In genomic region chr2:65353046-65353445, GRCh38 we compare ENCODE assay signal across 1 cellular context.
TF ChIP-seq lines count a peak whose summit lies in the region.

No MANE protein-coding gene starts in this region.

TF ChIP-seq in HepG2, 621 proteins besides CTCF, POLR2A, EP300 and RAD21:
- TF ChIP-seq ZNF350 (CRISPR knock-in tag; IDR thresholded peaks at IDR 0.05; ENCODE audit: borderline replicate concordance, low read depth) (no peak), RELA (CRISPR knock-in tag; IDR thresholded peaks at IDR 0.05) (no peak), SOX5 (CRISPR knock-in tag; IDR thresholded peaks at IDR 0.05; ENCODE audit: borderline replicate concordance) (no peak), SAFB2 (CRISPR knock-in tag; IDR thresholded peaks at IDR 0.05; ENCODE audit: borderline replicate concordance, low read depth) (no peak), ZNF83 (CRISPR knock-in tag; IDR thresholded peaks at IDR 0.05; ENCODE audit: borderline replicate concordance) (no peak), TOPORS (CRISPR knock-in tag; IDR thresholded peaks at IDR 0.05) (no peak)
- TF ChIP-seq, protein P1, sequence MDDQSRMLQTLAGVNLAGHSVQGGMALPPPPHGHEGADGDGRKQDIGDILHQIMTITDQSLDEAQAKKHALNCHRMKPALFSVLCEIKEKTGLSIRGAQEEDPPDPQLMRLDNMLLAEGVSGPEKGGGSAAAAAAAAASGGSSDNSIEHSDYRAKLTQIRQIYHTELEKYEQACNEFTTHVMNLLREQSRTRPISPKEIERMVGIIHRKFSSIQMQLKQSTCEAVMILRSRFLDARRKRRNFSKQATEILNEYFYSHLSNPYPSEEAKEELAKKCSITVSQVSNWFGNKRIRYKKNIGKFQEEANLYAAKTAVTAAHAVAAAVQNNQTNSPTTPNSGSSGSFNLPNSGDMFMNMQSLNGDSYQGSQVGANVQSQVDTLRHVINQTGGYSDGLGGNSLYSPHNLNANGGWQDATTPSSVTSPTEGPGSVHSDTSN (CRISPR knock-in tag; IDR thresholded peaks at IDR 0.05; ENCODE audit: borderline replicate concordance), result no peak
